In the genomic region with DNA sequence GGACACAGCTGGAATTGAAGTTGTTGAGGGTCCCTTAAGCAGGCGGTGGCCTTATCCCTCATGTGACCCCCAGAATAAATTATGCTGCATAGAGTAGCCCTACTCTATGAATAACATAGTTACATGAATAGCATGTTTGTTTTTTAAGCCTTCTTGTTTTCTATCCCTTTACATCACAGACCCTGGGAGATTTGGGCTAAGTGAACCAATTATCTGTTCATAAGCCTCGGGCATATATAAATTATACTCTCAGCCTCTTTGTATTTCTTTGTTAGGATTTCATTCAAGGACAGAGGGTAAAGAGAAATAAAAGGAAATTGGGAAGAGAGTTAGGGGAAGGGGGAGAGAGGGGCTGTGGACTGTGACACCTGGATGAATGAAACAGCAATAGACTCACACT, we compare ENCODE assay signal across 26 cellular contexts. TPM values are rescaled to one million over a fixed set of nuclear protein-coding genes. Genes with fewer than 3 reads are reported as not detected.
A peak's percentile ranks its signal among the peaks of the same experiment; 100 is the strongest.
DNase-seq lines count a peak whose midpoint lies in the region; ATAC-seq and TF ChIP-seq lines count a peak whose summit lies in the region.
"Had no signal": no experiment of that assay in that cellular context is flagged by ENCODE, and none has a peak within 500 bp of the region (broad histone marks: within the 10 kb centered on the region; RNA-seq: fewer than 3 reads in every experiment).

No MANE protein-coding gene starts in this region.

- DNase-seq in activated CD4-positive, alpha-beta memory T cell treated with anti-CD3 and anti-CD28 coated beads for 36 hours, result no peak
- DNase-seq in activated CD4-positive, alpha-beta memory T cell treated with anti-CD3 and anti-CD28 coated beads, Interleukin-2, amount 10 ng/mL, durations not matched to agents 7 days and 5 days, result no peak
- DNase-seq in NCI-H146 (lab: John Stamatoyannopoulos, UW) (peak; percentile 60), NCI-H1105 (lab: John Stamatoyannopoulos, UW) (no peak)
- DNase-seq in central memory CD8-positive, alpha-beta T cell (ENCODE audit: low spot score in 2 of 2), result no peak
- no peak for DNase-seq in stimulated activated effector memory CD8-positive, alpha-beta T cell treated with anti-CD3 and anti-CD28 coated beads, Interleukin-12 subunit alpha, Interleukin-12 subunit beta, amount 100 ng/mL, for 72 hours (ENCODE audit: low spot score in 2 of 2)
- DNase-seq: activated CD4-positive, CD25-positive, alpha-beta regulatory T cell treated with anti-CD3 and anti-CD28 coated beads, Interleukin-2, amount 50 U/mL, for 72 hours; activated CD8-positive, alpha-beta memory T cell treated with anti-CD3 and anti-CD28 coated beads for 24 hours; activated naive CD4-positive, alpha-beta T cell treated with anti-CD3 and anti-CD28 coated beads, Interleukin-2, amount 10 ng/mL, durations not matched to agents 7 days and 5 days; activated T-cell treated with anti-CD3 and anti-CD28 coated beads, Interleukin-2, amount 50 U/mL, for 24 hours; BE2C; cortex of kidney; DND-41; foreskin fibroblast; heart left ventricle; nephron progenitor cell; OCI-M1; pancreas; stimulated activated CD4-positive, alpha-beta T cell treated with anti-CD3 and anti-CD28 coated beads, Interleukin-2, amount 100 ng/mL, for 24 hours; T-helper 17 cell; tibial artery had no signal

- H3K4me1 Mint-ChIP-seq in activated CD4-positive, alpha-beta memory T cell treated with anti-CD3 and anti-CD28 coated beads for 36 hours (ENCODE audit: low read depth), result peaks cover 11% of the 10 kb centered on the region
- peaks cover 6% of the 10 kb centered on the region for H3K4me1 Mint-ChIP-seq in activated CD4-positive, alpha-beta memory T cell treated with anti-CD3 and anti-CD28 coated beads, Interleukin-2, amount 10 ng/mL, durations not matched to agents 7 days and 5 days
- peaks cover 71% of the 10 kb centered on the region for H3K4me1 Mint-ChIP-seq in central memory CD8-positive, alpha-beta T cell
- peaks cover 48% of the 10 kb centered on the region for H3K4me1 Mint-ChIP-seq in stimulated activated effector memory CD8-positive, alpha-beta T cell treated with anti-CD3 and anti-CD28 coated beads, Interleukin-12 subunit alpha, Interleukin-12 subunit beta, amount 100 ng/mL, for 72 hours
- H3K4me1 Mint-ChIP-seq: activated naive CD4-positive, alpha-beta T cell treated with anti-CD3 and anti-CD28 coated beads, Interleukin-2, amount 10 ng/mL, durations not matched to agents 7 days and 5 days; nephron progenitor cell had no signal

- peaks cover 74% of the 10 kb centered on the region for H3K36me3 Mint-ChIP-seq in activated CD4-positive, alpha-beta memory T cell treated with anti-CD3 and anti-CD28 coated beads for 36 hours
- peaks cover 90% of the 10 kb centered on the region for H3K36me3 Mint-ChIP-seq in activated CD4-positive, alpha-beta memory T cell treated with anti-CD3 and anti-CD28 coated beads, Interleukin-2, amount 10 ng/mL, durations not matched to agents 7 days and 5 days (ENCODE audit: low read depth)
- H3K36me3 Mint-ChIP-seq in central memory CD8-positive, alpha-beta T cell (ENCODE audit: insufficient read depth), result peaks cover 71% of the 10 kb centered on the region
- H3K36me3 Mint-ChIP-seq in stimulated activated effector memory CD8-positive, alpha-beta T cell treated with anti-CD3 and anti-CD28 coated beads, Interleukin-12 subunit alpha, Interleukin-12 subunit beta, amount 100 ng/mL, for 72 hours, result peaks cover 93% of the 10 kb centered on the region

- intact Hi-C loops in activated CD4-positive, alpha-beta memory T cell treated with anti-CD3 and anti-CD28 coated beads for 36 hours (cut with micrococcal nuclease), result no loop called here

- no peak for ATAC-seq in central memory CD8-positive, alpha-beta T cell (replicated peaks; ENCODE audit: extremely low read depth, poor library complexity, severe bottlenecking)
- ATAC-seq in stimulated activated effector memory CD8-positive, alpha-beta T cell treated with anti-CD3 and anti-CD28 coated beads, Interleukin-12 subunit alpha, Interleukin-12 subunit beta, amount 100 ng/mL, for 72 hours, result no peak
- ATAC-seq in SK-N-SH treated with all-trans-retinoic acid at 6 μM for 48 hours (no peak), HG02852 (IDR thresholded peaks at IDR 0.05; ENCODE audit: unreplicated experiment) (no peak)
- ATAC-seq: esophagus mucosa, HCT116, K562, pancreas, T-helper 17 cell had no signal

- H3K27me3 Mint-ChIP-seq in activated CD4-positive, alpha-beta memory T cell treated with anti-CD3 and anti-CD28 coated beads for 36 hours, result no peaks in the 10 kb centered on the region
- H3K27me3 Mint-ChIP-seq in activated CD4-positive, alpha-beta memory T cell treated with anti-CD3 and anti-CD28 coated beads, Interleukin-2, amount 10 ng/mL, durations not matched to agents 7 days and 5 days, result no peaks in the 10 kb centered on the region
- no peaks in the 10 kb centered on the region for H3K27me3 Mint-ChIP-seq in central memory CD8-positive, alpha-beta T cell
- H3K27me3 Mint-ChIP-seq: activated naive CD4-positive, alpha-beta T cell treated with anti-CD3 and anti-CD28 coated beads, Interleukin-2, amount 10 ng/mL, durations not matched to agents 7 days and 5 days; activated T-cell treated with anti-CD3 and anti-CD28 coated beads, Interleukin-2, amount 50 U/mL, for 24 hours; T-helper 17 cell had no signal

- POLR2A ChIA-PET in activated CD4-positive, alpha-beta memory T cell treated with anti-CD3 and anti-CD28 coated beads for 36 hours (lab: Charles Lee), result no interaction called here
- POLR2A ChIA-PET in activated CD4-positive, alpha-beta memory T cell treated with anti-CD3 and anti-CD28 coated beads, Interleukin-2, amount 10 ng/mL, durations not matched to agents 7 days and 5 days (lab: Charles Lee), result no interaction called here

- CTCF ChIA-PET in activated CD4-positive, alpha-beta memory T cell treated with anti-CD3 and anti-CD28 coated beads for 36 hours (lab: Charles Lee), result interaction anchor here (1.5 kb wide), 1 partner anchor 93 kb away, joined by 7 read pairs; no protein-coding TSS in a partner anchor
- CTCF ChIA-PET in activated CD4-positive, alpha-beta memory T cell treated with anti-CD3 and anti-CD28 coated beads, Interleukin-2, amount 10 ng/mL, durations not matched to agents 7 days and 5 days (lab: Charles Lee), result no interaction called here

- H3K4me3 Mint-ChIP-seq in activated CD4-positive, alpha-beta memory T cell treated with anti-CD3 and anti-CD28 coated beads for 36 hours, result no peak overlapping the region
- H3K4me3 Mint-ChIP-seq in activated CD4-positive, alpha-beta memory T cell treated with anti-CD3 and anti-CD28 coated beads, Interleukin-2, amount 10 ng/mL, durations not matched to agents 7 days and 5 days, result no peak overlapping the region
- H3K4me3 Mint-ChIP-seq in central memory CD8-positive, alpha-beta T cell, result no peak overlapping the region
- H3K4me3 Mint-ChIP-seq in stimulated activated effector memory CD8-positive, alpha-beta T cell treated with anti-CD3 and anti-CD28 coated beads, Interleukin-12 subunit alpha, Interleukin-12 subunit beta, amount 100 ng/mL, for 72 hours, result no peak overlapping the region
- H3K4me3 Mint-ChIP-seq: activated naive CD4-positive, alpha-beta T cell treated with anti-CD3 and anti-CD28 coated beads, Interleukin-2, amount 10 ng/mL, durations not matched to agents 7 days and 5 days; activated T-cell treated with anti-CD3 and anti-CD28 coated beads, Interleukin-2, amount 50 U/mL, for 24 hours; nephron progenitor cell; T-helper 17 cell had no signal

- H3K27ac Mint-ChIP-seq in activated CD4-positive, alpha-beta memory T cell treated with anti-CD3 and anti-CD28 coated beads for 36 hours, result peak overlapping the region; percentile 19
- no peak overlapping the region for H3K27ac Mint-ChIP-seq in activated CD4-positive, alpha-beta memory T cell treated with anti-CD3 and anti-CD28 coated beads, Interleukin-2, amount 10 ng/mL, durations not matched to agents 7 days and 5 days
- H3K27ac Mint-ChIP-seq in central memory CD8-positive, alpha-beta T cell (ENCODE audit: low read depth), result peak overlapping the region; percentile 3
- peak overlapping the region; percentile 20 for H3K27ac Mint-ChIP-seq in stimulated activated effector memory CD8-positive, alpha-beta T cell treated with anti-CD3 and anti-CD28 coated beads, Interleukin-12 subunit alpha, Interleukin-12 subunit beta, amount 100 ng/mL, for 72 hours
- H3K27ac Mint-ChIP-seq: activated T-cell treated with anti-CD3 and anti-CD28 coated beads, Interleukin-2, amount 50 U/mL, for 24 hours; nephron progenitor cell; T-helper 17 cell had no signal

- H3K9me3 Mint-ChIP-seq in activated CD4-positive, alpha-beta memory T cell treated with anti-CD3 and anti-CD28 coated beads for 36 hours, result peaks cover 16% of the 10 kb centered on the region
- H3K9me3 Mint-ChIP-seq in activated CD4-positive, alpha-beta memory T cell treated with anti-CD3 and anti-CD28 coated beads, Interleukin-2, amount 10 ng/mL, durations not matched to agents 7 days and 5 days, result peaks cover 13% of the 10 kb centered on the region
- H3K9me3 Mint-ChIP-seq in central memory CD8-positive, alpha-beta T cell, result peaks cover 9% of the 10 kb centered on the region
- H3K9me3 Mint-ChIP-seq in stimulated activated effector memory CD8-positive, alpha-beta T cell treated with anti-CD3 and anti-CD28 coated beads, Interleukin-12 subunit alpha, Interleukin-12 subunit beta, amount 100 ng/mL, for 72 hours, result peaks cover 14% of the 10 kb centered on the region

TF ChIP-seq in SK-N-SH treated with all-trans-retinoic acid at 6 μM for 48 hours, 23 proteins besides CTCF, POLR2A, EP300 and RAD21 (continues in another document):
- TF ChIP-seq RARB (CRISPR knock-in tag; IDR thresholded peaks at IDR 0.05) (no peak), TOX (CRISPR knock-in tag; IDR thresholded peaks at IDR 0.05; ENCODE audit: borderline replicate concordance) (no peak), BACH2 (CRISPR knock-in tag; IDR thresholded peaks at IDR 0.05; ENCODE audit: borderline replicate concordance) (no peak), CSRNP3 (CRISPR knock-in tag; IDR thresholded peaks at IDR 0.05) (no peak)

RNA-seq across cellular contexts. Expression of gene RTRAF, which starts 35.4 kb away (rescaled TPM):
- 100 to 1,000 TPM; 222 to 238 TPM for total RNA-seq in activated CD4-positive, alpha-beta memory T cell treated with anti-CD3 and anti-CD28 coated beads for 36 hours
- 100 to 1,000 TPM; 175 to 188 TPM for total RNA-seq in activated CD4-positive, alpha-beta memory T cell treated with anti-CD3 and anti-CD28 coated beads, Interleukin-2, amount 10 ng/mL, durations not matched to agents 7 days and 5 days
